7 cellular contexts compared by ENCODE assay signal in genomic region chr12:106986135-106986534, GRCh38. TPM values are rescaled to one million over a fixed set of nuclear protein-coding genes. Genes with fewer than 3 reads are reported as not detected.
A peak's percentile ranks its signal among the peaks of the same experiment; 100 is the strongest.
DNase-seq lines count a peak whose midpoint lies in the region; ATAC-seq and TF ChIP-seq lines count a peak whose summit lies in the region.

No MANE protein-coding gene starts in this region.

- H3K4me1 Mint-ChIP-seq in activated CD8-positive, alpha-beta T cell treated with anti-CD3 and anti-CD28 coated beads for 36 hours (ENCODE audit: low read depth) = peaks cover 39% of the 10 kb centered on the region
- H3K4me1 Mint-ChIP-seq in stimulated activated memory B cell treated with anti-CD40 and anti-IgM and Interleukin-4, amounts not matched to agents 10 μg/mL and 1 μg/mL and 100 μg/mL, for 72 hours = peaks cover 38% of the 10 kb centered on the region

- POLR2A ChIA-PET in activated CD8-positive, alpha-beta T cell treated with anti-CD3 and anti-CD28 coated beads for 36 hours (lab: Charles Lee) = interaction anchor here (0.9 to 3.4 kb wide), 3 partner anchors 12 to 31 kb away, joined by 3 to 11 read pairs (median 3); partner anchors contain the start of gene TMEM263

- H3K27ac Mint-ChIP-seq in activated CD8-positive, alpha-beta T cell treated with anti-CD3 and anti-CD28 coated beads for 36 hours = peak overlapping the region; percentile 85
- peak overlapping the region; percentile 92 for H3K27ac Mint-ChIP-seq in stimulated activated memory B cell treated with anti-CD40 and anti-IgM and Interleukin-4, amounts not matched to agents 10 μg/mL and 1 μg/mL and 100 μg/mL, for 72 hours

- intact Hi-C loops in activated CD8-positive, alpha-beta T cell treated with anti-CD3 and anti-CD28 coated beads for 36 hours (cut with micrococcal nuclease) = loop anchor here (10.0 kb wide), 1 partner anchor 109 kb away; the partner anchor contains the start of gene CRY1

- H3K4me3 ChIP-seq in HFF-Myc (replicated peaks; ENCODE audit: low read depth, low read length) (peak overlapping the region; percentile 73), iPS-11a (ENCODE audit: low read depth, low read length) (peak overlapping the region; percentile 50)

- no peak for DNase-seq in HFF-Myc (ENCODE audit: extremely low read depth, low read depth)
- DNase-seq in activated CD8-positive, alpha-beta T cell treated with anti-CD3 and anti-CD28 coated beads for 36 hours = no peak
- DNase-seq in A172 (ENCODE audit: low spot score) = no peak
- no peak for DNase-seq in iPS-NIHi11 (ENCODE audit: low spot score)

- CTCF ChIA-PET in activated CD8-positive, alpha-beta T cell treated with anti-CD3 and anti-CD28 coated beads for 36 hours (lab: Charles Lee) = interaction anchor here (1.1 to 1.3 kb wide), 2 partner anchors 30 to 119 kb away, joined by 4 read pairs; partner anchors contain the start of gene TMEM263

- H3K27me3 Mint-ChIP-seq in activated CD8-positive, alpha-beta T cell treated with anti-CD3 and anti-CD28 coated beads for 36 hours = no peaks in the 10 kb centered on the region
- H3K27me3 Mint-ChIP-seq in stimulated activated memory B cell treated with anti-CD40 and anti-IgM and Interleukin-4, amounts not matched to agents 10 μg/mL and 1 μg/mL and 100 μg/mL, for 72 hours = no peaks in the 10 kb centered on the region

- ATAC-seq in activated CD8-positive, alpha-beta T cell treated with anti-CD3 and anti-CD28 coated beads for 36 hours = no peak
- no peak for ATAC-seq in stimulated activated memory B cell treated with anti-CD40 and anti-IgM and Interleukin-4, amounts not matched to agents 10 μg/mL and 1 μg/mL and 100 μg/mL, for 72 hours
- no peak for ATAC-seq in GM19351 (IDR thresholded peaks at IDR 0.05; ENCODE audit: unreplicated experiment)

- H3K36me3 Mint-ChIP-seq in activated CD8-positive, alpha-beta T cell treated with anti-CD3 and anti-CD28 coated beads for 36 hours (ENCODE audit: low read depth) = peaks cover 24% of the 10 kb centered on the region
- H3K36me3 Mint-ChIP-seq in stimulated activated memory B cell treated with anti-CD40 and anti-IgM and Interleukin-4, amounts not matched to agents 10 μg/mL and 1 μg/mL and 100 μg/mL, for 72 hours = peaks cover 27% of the 10 kb centered on the region

- H3K9me3 Mint-ChIP-seq in activated CD8-positive, alpha-beta T cell treated with anti-CD3 and anti-CD28 coated beads for 36 hours = peaks cover 16% of the 10 kb centered on the region
- H3K9me3 Mint-ChIP-seq in stimulated activated memory B cell treated with anti-CD40 and anti-IgM and Interleukin-4, amounts not matched to agents 10 μg/mL and 1 μg/mL and 100 μg/mL, for 72 hours = peaks cover 11% of the 10 kb centered on the region

- no peak for TF ChIP-seq CTCF in HFF-Myc (IDR thresholded peaks at IDR 0.05; ENCODE audit: low read depth, low read length, missing control alignments)
- TF ChIP-seq CTCF in activated CD8-positive, alpha-beta T cell treated with anti-CD3 and anti-CD28 coated beads for 36 hours (IDR thresholded peaks at IDR 0.05) = no peak

- H3K4me3 Mint-ChIP-seq in activated CD8-positive, alpha-beta T cell treated with anti-CD3 and anti-CD28 coated beads for 36 hours = peak overlapping the region; percentile 90
- H3K4me3 Mint-ChIP-seq in stimulated activated memory B cell treated with anti-CD40 and anti-IgM and Interleukin-4, amounts not matched to agents 10 μg/mL and 1 μg/mL and 100 μg/mL, for 72 hours = peak overlapping the region; percentile 99

RNA-seq across cellular contexts. Expression of gene MTERF2, which starts 0.8 kb away (rescaled TPM):
- total RNA-seq in activated CD8-positive, alpha-beta T cell treated with anti-CD3 and anti-CD28 coated beads for 36 hours = 1 to 10 TPM; 4.8 to 5.9 TPM
- 10.2 and 13.6 TPM in 2 replicates for total RNA-seq in A172 (2014; rRNA removed; shearing (Covaris generic))

RNA-seq across cellular contexts. Expression of gene TMEM263, which starts 30.4 kb away (rescaled TPM):
- total RNA-seq in activated CD8-positive, alpha-beta T cell treated with anti-CD3 and anti-CD28 coated beads for 36 hours = 10 to 100 TPM; 43.5 to 46.5 TPM
- total RNA-seq in A172 (2014; rRNA removed; shearing (Covaris generic)) = 48.1 and 53.0 TPM in 2 replicates
